ENCODE assay signal across 8 cellular contexts in the genomic region with DNA sequence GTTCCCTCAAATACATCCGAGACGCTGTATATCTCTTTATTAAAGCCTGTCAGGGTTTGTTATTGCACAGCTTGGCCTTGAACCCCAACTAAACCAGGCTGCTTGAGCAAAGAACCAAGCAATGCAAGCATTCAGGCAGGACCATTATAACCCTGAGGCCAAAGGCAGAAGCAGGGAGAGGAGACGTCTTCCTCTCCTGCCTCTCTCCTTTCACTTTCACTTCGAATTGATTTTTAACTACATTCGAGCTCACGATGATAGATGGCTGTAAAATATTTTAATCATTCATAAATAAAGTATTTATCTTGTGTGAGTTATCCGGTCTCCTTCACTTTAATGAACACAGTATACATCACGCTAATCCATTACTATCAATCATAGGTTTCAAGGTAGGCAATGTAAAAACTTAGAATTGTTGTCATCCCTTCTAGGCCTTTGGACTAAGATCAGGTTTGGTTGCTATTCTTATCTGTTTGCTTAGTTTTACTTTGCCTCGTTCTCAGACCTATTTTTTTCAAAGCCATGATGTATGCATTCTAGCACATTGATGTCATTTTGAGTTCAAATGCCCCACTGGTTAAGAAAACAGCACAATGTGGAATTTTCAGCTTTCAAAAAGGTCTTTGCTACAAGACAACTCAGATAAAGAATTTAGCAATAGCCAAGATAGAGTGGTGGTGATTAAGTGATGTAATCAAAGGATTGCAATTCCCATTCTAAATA.
DNase-seq lines count a peak whose midpoint lies in the region; ATAC-seq and TF ChIP-seq lines count a peak whose summit lies in the region.

No MANE protein-coding gene starts in this region.

- TF ChIP-seq POLR2A in right lobe of liver (IDR thresholded peaks at IDR 0.05) (no peak), uterus (IDR thresholded peaks at IDR 0.05) (no peak)

- H3K9me3 Mint-ChIP-seq in activated naive CD8-positive, alpha-beta T cell (ENCODE audit: low read depth) = no peaks in the 10 kb centered on the region

- ATAC-seq in HG03159 (IDR thresholded peaks at IDR 0.05; ENCODE audit: unreplicated experiment) (peak; percentile 47), right lobe of liver (peak; percentile 42 to 61 (median 52))

- DNase-seq in GM10248 (ENCODE audit: extremely low spot score) (peak; percentile 33), right lobe of liver (no peak), dorsolateral prefrontal cortex (no peak), NCI-H524 (lab: John Stamatoyannopoulos, UW) (no peak), uterus (no peak), caudate nucleus (lab: John Stamatoyannopoulos, UW) (no peak)

- H3K4me1 ChIP-seq in right lobe of liver = no peaks in the 10 kb centered on the region
- no peaks in the 10 kb centered on the region for H3K4me1 ChIP-seq in uterus

- H3K27me3 Mint-ChIP-seq in activated naive CD8-positive, alpha-beta T cell = no peaks in the 10 kb centered on the region

- H3K4me3 Mint-ChIP-seq in activated naive CD8-positive, alpha-beta T cell = peak overlapping the region; percentile 84

- H3K4me3 ChIP-seq in right lobe of liver (peak overlapping the region in 1 of 3 donors; percentile 28), dorsolateral prefrontal cortex (peak overlapping the region in 25 of 59 donors; percentile 2 to 48 (median 24)), uterus (peak overlapping the region in 1 of 2 donors; percentile 23)

- H3K36me3 Mint-ChIP-seq in activated naive CD8-positive, alpha-beta T cell = no peaks in the 10 kb centered on the region

- peaks cover 48% of the 10 kb centered on the region for H3K4me1 Mint-ChIP-seq in activated naive CD8-positive, alpha-beta T cell (ENCODE audit: low read depth)

- H3K36me3 ChIP-seq in right lobe of liver (no peaks in the 10 kb centered on the region), uterus (no peaks in the 10 kb centered on the region)

- CTCF ChIA-PET in GM10248 (lab: Yijun Ruan, JAX) = no interaction called here

- TF ChIP-seq CTCF in GM10248 (IDR thresholded peaks at IDR 0.05; ENCODE audit: control extremely low read depth, extremely low read depth, low read depth, missing control alignments) = no peak
- no peak for TF ChIP-seq CTCF in right lobe of liver (IDR thresholded peaks at IDR 0.05)
- no peak for TF ChIP-seq CTCF in dorsolateral prefrontal cortex (IDR thresholded peaks at IDR 0.05 in 54 of 56, conservative IDR thresholded peaks at IDR 0.05 in 2 of 56; ENCODE audit: low read depth in 1 of 56, partially characterized antibody in 56 of 56)
- no peak for TF ChIP-seq CTCF in uterus (IDR thresholded peaks at IDR 0.05)

- 41% methylated on average over 9 of the region's 9 CpGs for WGBS in right lobe of liver (ENCODE audit: insufficient coverage, low coverage, low lambda C conversion rate, missing lambda C conversion rate)

- intact Hi-C loops in right lobe of liver (cut with DNase I) (no loop called here), dorsolateral prefrontal cortex (cut with DNase I) (no loop called here), uterus (cut with DNase I; ENCODE audit: low total_unique reads) (no loop called here)

- POLR2A ChIA-PET in GM10248 (lab: Yijun Ruan, JAX) = no interaction called here

- H3K27me3 ChIP-seq in right lobe of liver = no peaks in the 10 kb centered on the region
- H3K27me3 ChIP-seq in dorsolateral prefrontal cortex = peaks cover 0 to 9% (median 0%) of the 10 kb centered on the region in 45 donors
- H3K27me3 ChIP-seq in uterus = no peaks in the 10 kb centered on the region

- H3K27ac ChIP-seq in right lobe of liver (peak overlapping the region in 1 of 3 donors; percentile 1), dorsolateral prefrontal cortex (peak overlapping the region in 18 of 59 donors; percentile 2 to 48 (median 20)), uterus (no peak overlapping the region), caudate nucleus (ENCODE audit: low read depth, low read length) (no peak overlapping the region)

- H3K9me3 ChIP-seq in right lobe of liver (no peaks in the 10 kb centered on the region), uterus (no peaks in the 10 kb centered on the region)

- peak overlapping the region; percentile 77 for H3K27ac Mint-ChIP-seq in activated naive CD8-positive, alpha-beta T cell
